9 cellular contexts compared by ENCODE assay signal in genomic region chr11:129918361-129918760, GRCh38.
"Had no signal": no experiment of that assay in that cellular context is flagged by ENCODE, and none has a peak within 500 bp of the region (broad histone marks: within the 10 kb centered on the region; RNA-seq: fewer than 3 reads in every experiment).

No MANE protein-coding gene starts in this region.

- H3K4me3 ChIP-seq: K562 had no signal

- H3K9ac ChIP-seq: KMS-11 had no signal

- FAIRE-seq: HepG2, HTR-8/SVneo, K562 had no signal

- H3K27ac ChIP-seq: HL-60, KMS-11 had no signal

- H3K4me2 ChIP-seq: KMS-11 had no signal

- H3K27ac Mint-ChIP-seq: IgD-negative memory B cell had no signal

- H3K9me3 Mint-ChIP-seq: IgD-negative memory B cell had no signal

- H3K4me3 Mint-ChIP-seq: IgD-negative memory B cell had no signal

- DNase-seq: IMR-90, KBM-7, KG1 had no signal

- H3K27me3 Mint-ChIP-seq: IgD-negative memory B cell had no signal

- ATAC-seq: HepG2, K562 had no signal
